Comparison of ENCODE assay signal across 1 cellular context in the genomic region with DNA sequence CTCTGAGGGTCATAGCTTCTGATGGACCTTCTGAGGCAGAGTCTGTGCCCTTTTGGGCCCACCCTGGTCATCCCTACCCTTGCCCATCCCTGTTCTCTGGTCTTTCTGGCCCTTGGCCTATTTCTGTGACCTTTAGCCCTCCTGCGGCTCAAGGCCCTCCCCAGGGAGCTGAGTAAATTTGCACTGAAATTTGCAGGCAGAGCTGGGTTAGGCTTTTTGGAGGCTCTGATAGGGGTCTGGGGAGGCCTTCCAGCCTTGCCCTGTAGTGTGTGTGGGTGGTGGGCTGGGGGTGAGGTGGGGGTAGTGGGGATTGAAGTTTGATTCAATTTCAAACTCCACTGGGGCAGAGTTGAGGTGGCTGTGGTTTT.
A peak's percentile ranks its signal among the peaks of the same experiment; 100 is the strongest.
TF ChIP-seq lines count a peak whose summit lies in the region.

No MANE protein-coding gene starts in this region.

TF ChIP-seq in HepG2, 621 proteins besides CTCF, POLR2A, EP300 and RAD21 (continued from another document and continues in another):
- TF ChIP-seq, protein P1, sequence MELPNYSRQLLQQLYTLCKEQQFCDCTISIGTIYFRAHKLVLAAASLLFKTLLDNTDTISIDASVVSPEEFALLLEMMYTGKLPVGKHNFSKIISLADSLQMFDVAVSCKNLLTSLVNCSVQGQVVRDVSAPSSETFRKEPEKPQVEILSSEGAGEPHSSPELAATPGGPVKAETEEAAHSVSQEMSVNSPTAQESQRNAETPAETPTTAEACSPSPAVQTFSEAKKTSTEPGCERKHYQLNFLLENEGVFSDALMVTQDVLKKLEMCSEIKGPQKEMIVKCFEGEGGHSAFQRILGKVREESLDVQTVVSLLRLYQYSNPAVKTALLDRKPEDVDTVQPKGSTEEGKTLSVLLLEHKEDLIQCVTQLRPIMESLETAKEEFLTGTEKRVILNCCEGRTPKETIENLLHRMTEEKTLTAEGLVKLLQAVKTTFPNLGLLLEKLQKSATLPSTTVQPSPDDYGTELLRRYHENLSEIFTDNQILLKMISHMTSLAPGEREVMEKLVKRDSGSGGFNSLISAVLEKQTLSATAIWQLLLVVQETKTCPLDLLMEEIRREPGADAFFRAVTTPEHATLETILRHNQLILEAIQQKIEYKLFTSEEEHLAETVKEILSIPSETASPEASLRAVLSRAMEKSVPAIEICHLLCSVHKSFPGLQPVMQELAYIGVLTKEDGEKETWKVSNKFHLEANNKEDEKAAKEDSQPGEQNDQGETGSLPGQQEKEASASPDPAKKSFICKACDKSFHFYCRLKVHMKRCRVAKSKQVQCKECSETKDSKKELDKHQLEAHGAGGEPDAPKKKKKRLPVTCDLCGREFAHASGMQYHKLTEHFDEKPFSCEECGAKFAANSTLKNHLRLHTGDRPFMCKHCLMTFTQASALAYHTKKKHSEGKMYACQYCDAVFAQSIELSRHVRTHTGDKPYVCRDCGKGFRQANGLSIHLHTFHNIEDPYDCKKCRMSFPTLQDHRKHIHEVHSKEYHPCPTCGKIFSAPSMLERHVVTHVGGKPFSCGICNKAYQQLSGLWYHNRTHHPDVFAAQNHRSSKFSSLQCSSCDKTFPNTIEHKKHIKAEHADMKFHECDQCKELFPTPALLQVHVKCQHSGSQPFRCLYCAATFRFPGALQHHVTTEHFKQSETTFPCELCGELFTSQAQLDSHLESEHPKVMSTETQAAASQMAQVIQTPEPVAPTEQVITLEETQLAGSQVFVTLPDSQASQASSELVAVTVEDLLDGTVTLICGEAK (IDR thresholded peaks at IDR 0.05): no peak
- TF ChIP-seq, protein P1 (CRISPR knock-in tag; IDR thresholded peaks at IDR 0.05): no peak
- TF ChIP-seq ZNF570 (CRISPR knock-in tag; IDR thresholded peaks at IDR 0.05; ENCODE audit: borderline replicate concordance) (no peak), FOXM1 (CRISPR knock-in tag; IDR thresholded peaks at IDR 0.05) (no peak), ZNF432 (CRISPR knock-in tag; IDR thresholded peaks at IDR 0.05; ENCODE audit: borderline replicate concordance) (no peak), KLF12 (CRISPR knock-in tag; IDR thresholded peaks at IDR 0.05; ENCODE audit: borderline replicate concordance) (no peak), KMT2B (CRISPR knock-in tag; IDR thresholded peaks at IDR 0.05) (no peak), CAMTA2 (CRISPR knock-in tag; IDR thresholded peaks at IDR 0.05; ENCODE audit: borderline replicate concordance) (no peak), ZNF160 (CRISPR knock-in tag; IDR thresholded peaks at IDR 0.05) (no peak), ZNF44 (CRISPR knock-in tag; IDR thresholded peaks at IDR 0.05) (no peak), ATRX (CRISPR knock-in tag; IDR thresholded peaks at IDR 0.05; ENCODE audit: borderline replicate concordance) (no peak), ZSCAN29 (CRISPR knock-in tag; conservative IDR thresholded peaks at IDR 0.05) (no peak), EZH2 (conservative IDR thresholded peaks at IDR 0.05; ENCODE audit: low read depth, low read length) (no peak), ATF1 (CRISPR knock-in tag; IDR thresholded peaks at IDR 0.05) (no peak), ZNF256 (CRISPR knock-in tag; conservative IDR thresholded peaks at IDR 0.05) (no peak), NCOR1 (IDR thresholded peaks at IDR 0.05; ENCODE audit: borderline replicate concordance, low read length) (no peak), ZSCAN30 (CRISPR knock-in tag; IDR thresholded peaks at IDR 0.05) (no peak), ZNF572 (CRISPR knock-in tag; IDR thresholded peaks at IDR 0.05) (no peak), ZNF510 (CRISPR knock-in tag; IDR thresholded peaks at IDR 0.05; ENCODE audit: low read depth) (no peak), NCOA1 (CRISPR knock-in tag; IDR thresholded peaks at IDR 0.05) (no peak), KDM3A (CRISPR knock-in tag; IDR thresholded peaks at IDR 0.05; ENCODE audit: low read depth) (no peak), ZNF607 (CRISPR knock-in tag; IDR thresholded peaks at IDR 0.05; ENCODE audit: borderline replicate concordance) (no peak), ZNF839 (CRISPR knock-in tag; IDR thresholded peaks at IDR 0.05; ENCODE audit: borderline replicate concordance) (no peak), HMG20B (CRISPR knock-in tag; conservative IDR thresholded peaks at IDR 0.05) (peak; percentile 76; the same call in 1 of the 2 replicates), ZNF891 (CRISPR knock-in tag; IDR thresholded peaks at IDR 0.05) (0 out of 2 replicates have a peak, but pooled peaks have one; percentile 27), MTA3 (CRISPR knock-in tag; IDR thresholded peaks at IDR 0.05) (no peak), HNRNPH1 (optimal IDR thresholded peaks at IDR 0.05; ENCODE audit: low read depth, low read length) (no peak), MXD4 (CRISPR knock-in tag; IDR thresholded peaks at IDR 0.05) (no peak), POGK (CRISPR knock-in tag; conservative IDR thresholded peaks at IDR 0.05) (no peak), ZBTB46 (CRISPR knock-in tag; IDR thresholded peaks at IDR 0.05; ENCODE audit: borderline replicate concordance) (no peak), ZC3H4 (CRISPR knock-in tag; IDR thresholded peaks at IDR 0.05; ENCODE audit: borderline replicate concordance) (no peak), ZNF720 (CRISPR knock-in tag; IDR thresholded peaks at IDR 0.05) (no peak), ETV6 (CRISPR knock-in tag; conservative IDR thresholded peaks at IDR 0.05) (no peak), ZNF446 (CRISPR knock-in tag; IDR thresholded peaks at IDR 0.05) (no peak), UBTF (CRISPR knock-in tag; IDR thresholded peaks at IDR 0.05) (peak; percentile 45; the same call in 1 of the 2 replicates), TBP (CRISPR knock-in tag; IDR thresholded peaks at IDR 0.05) (no peak)
- TF ChIP-seq, protein P2, sequence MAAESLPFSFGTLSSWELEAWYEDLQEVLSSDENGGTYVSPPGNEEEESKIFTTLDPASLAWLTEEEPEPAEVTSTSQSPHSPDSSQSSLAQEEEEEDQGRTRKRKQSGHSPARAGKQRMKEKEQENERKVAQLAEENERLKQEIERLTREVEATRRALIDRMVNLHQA (CRISPR knock-in tag; IDR thresholded peaks at IDR 0.05): no peak
- TF ChIP-seq, protein P3, sequence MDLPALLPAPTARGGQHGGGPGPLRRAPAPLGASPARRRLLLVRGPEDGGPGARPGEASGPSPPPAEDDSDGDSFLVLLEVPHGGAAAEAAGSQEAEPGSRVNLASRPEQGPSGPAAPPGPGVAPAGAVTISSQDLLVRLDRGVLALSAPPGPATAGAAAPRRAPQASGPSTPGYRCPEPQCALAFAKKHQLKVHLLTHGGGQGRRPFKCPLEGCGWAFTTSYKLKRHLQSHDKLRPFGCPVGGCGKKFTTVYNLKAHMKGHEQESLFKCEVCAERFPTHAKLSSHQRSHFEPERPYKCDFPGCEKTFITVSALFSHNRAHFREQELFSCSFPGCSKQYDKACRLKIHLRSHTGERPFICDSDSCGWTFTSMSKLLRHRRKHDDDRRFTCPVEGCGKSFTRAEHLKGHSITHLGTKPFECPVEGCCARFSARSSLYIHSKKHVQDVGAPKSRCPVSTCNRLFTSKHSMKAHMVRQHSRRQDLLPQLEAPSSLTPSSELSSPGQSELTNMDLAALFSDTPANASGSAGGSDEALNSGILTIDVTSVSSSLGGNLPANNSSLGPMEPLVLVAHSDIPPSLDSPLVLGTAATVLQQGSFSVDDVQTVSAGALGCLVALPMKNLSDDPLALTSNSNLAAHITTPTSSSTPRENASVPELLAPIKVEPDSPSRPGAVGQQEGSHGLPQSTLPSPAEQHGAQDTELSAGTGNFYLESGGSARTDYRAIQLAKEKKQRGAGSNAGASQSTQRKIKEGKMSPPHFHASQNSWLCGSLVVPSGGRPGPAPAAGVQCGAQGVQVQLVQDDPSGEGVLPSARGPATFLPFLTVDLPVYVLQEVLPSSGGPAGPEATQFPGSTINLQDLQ (CRISPR knock-in tag; IDR thresholded peaks at IDR 0.05): no peak
- TF ChIP-seq, protein P4, sequence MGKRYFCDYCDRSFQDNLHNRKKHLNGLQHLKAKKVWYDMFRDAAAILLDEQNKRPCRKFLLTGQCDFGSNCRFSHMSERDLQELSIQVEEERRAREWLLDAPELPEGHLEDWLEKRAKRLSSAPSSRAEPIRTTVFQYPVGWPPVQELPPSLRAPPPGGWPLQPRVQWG (CRISPR knock-in tag; IDR thresholded peaks at IDR 0.05; ENCODE audit: borderline replicate concordance, low read depth): no peak
- TF ChIP-seq, protein P5, sequence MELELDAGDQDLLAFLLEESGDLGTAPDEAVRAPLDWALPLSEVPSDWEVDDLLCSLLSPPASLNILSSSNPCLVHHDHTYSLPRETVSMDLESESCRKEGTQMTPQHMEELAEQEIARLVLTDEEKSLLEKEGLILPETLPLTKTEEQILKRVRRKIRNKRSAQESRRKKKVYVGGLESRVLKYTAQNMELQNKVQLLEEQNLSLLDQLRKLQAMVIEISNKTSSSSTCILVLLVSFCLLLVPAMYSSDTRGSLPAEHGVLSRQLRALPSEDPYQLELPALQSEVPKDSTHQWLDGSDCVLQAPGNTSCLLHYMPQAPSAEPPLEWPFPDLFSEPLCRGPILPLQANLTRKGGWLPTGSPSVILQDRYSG (CRISPR knock-in tag; IDR thresholded peaks at IDR 0.05): no peak
